ENCODE assay signal across 20 cellular contexts in genomic region chr3:15501126-15501525, GRCh38. TPM values are rescaled to one million over a fixed set of nuclear protein-coding genes. Genes with fewer than 3 reads are reported as not detected.
A peak's percentile ranks its signal among the peaks of the same experiment; 100 is the strongest.
DNase-seq lines count a peak whose midpoint lies in the region; ATAC-seq and TF ChIP-seq lines count a peak whose summit lies in the region.
"Had no signal": no experiment of that assay in that cellular context is flagged by ENCODE, and none has a peak within 500 bp of the region (broad histone marks: within the 10 kb centered on the region; RNA-seq: fewer than 3 reads in every experiment).

No MANE protein-coding gene starts in this region.

- H3K9me3 ChIP-seq in SK-N-SH: no peaks in the 10 kb centered on the region
- H3K9me3 ChIP-seq in T-helper 17 cell (ENCODE audit: control insufficient read depth, low read length, poor library complexity, severe bottlenecking): no peaks in the 10 kb centered on the region
- H3K9me3 ChIP-seq: SJCRH30 had no signal

- TF ChIP-seq EP300 in SK-N-SH (IDR thresholded peaks at IDR 0.05; ENCODE audit: borderline replicate concordance in 1 of 2, low read depth in 1 of 2, low read length in 1 of 2): peak in 1 of 2 experiments; percentile 45; a peak in 1 of 4 replicates

- H4K20me1 ChIP-seq in SK-N-SH (ENCODE audit: insufficient read depth): no peaks in the 10 kb centered on the region

- no peaks in the 10 kb centered on the region for H3K9me2 ChIP-seq in SK-N-SH

- H3K9me3 Mint-ChIP-seq in natural killer cell: no peaks in the 10 kb centered on the region
- H3K9me3 Mint-ChIP-seq: CD4-positive, CD25-positive, alpha-beta regulatory T cell had no signal

- H3F3A ChIP-seq in SK-N-SH (replicated peaks; ENCODE audit: insufficient read depth): no peaks in the 10 kb centered on the region

- no peak overlapping the region for H2AFZ ChIP-seq in SK-N-SH (ENCODE audit: low read depth)

- H3K36me3 ChIP-seq in SK-N-SH (replicated peaks in 1 of 2; ENCODE audit: control insufficient read depth in 1 of 2, insufficient read depth in 2 of 2, low read length in 1 of 2): no peaks in the 10 kb centered on the region
- H3K36me3 ChIP-seq: SJCRH30 had no signal

- H3K4me1 Mint-ChIP-seq in T-helper 17 cell (peaks cover 18% of the 10 kb centered on the region), natural killer cell (peaks cover 58 to 76% of the 10 kb centered on the region in 2 donors)

- H3K4me2 ChIP-seq in SK-N-SH: no peak overlapping the region

- H3K9ac ChIP-seq in SK-N-SH: no peak overlapping the region

- no peak overlapping the region for H3K4me3 Mint-ChIP-seq in T-helper 17 cell
- H3K4me3 Mint-ChIP-seq in natural killer cell: peak overlapping the region; percentile 75
- H3K4me3 Mint-ChIP-seq: activated CD8-positive, alpha-beta memory T cell treated with anti-CD3 and anti-CD28 coated beads, Interleukin-2, amount 10 ng/mL, durations not matched to agents 7 days and 5 days; CD4-positive, CD25-positive, alpha-beta regulatory T cell had no signal

- H3K4me3 ChIP-seq in SK-N-SH (ENCODE audit: low read depth in 2 of 2, low read length in 1 of 2): no peak overlapping the region
- H3K4me3 ChIP-seq: SJCRH30 had no signal

- TF ChIP-seq CTCF in SK-N-SH (IDR thresholded peaks at IDR 0.05) (no peak), natural killer cell (IDR thresholded peaks at IDR 0.05) (no peak)

- H3K4me1 ChIP-seq in SK-N-SH (ENCODE audit: control insufficient read depth in 1 of 2, insufficient read depth in 2 of 2, low read depth in 1 of 2, low read length in 1 of 2): peaks cover 0 to 28% of the 10 kb centered on the region in 2 experiments; a peak in 1 of 4 replicates

- CTCF ChIA-PET in SK-N-SH (lab: Yijun Ruan, JAX): interaction anchor here (0.8 to 1.4 kb wide), 3 partner anchors 19 to 56 kb away, joined by 3 to 4 read pairs (median 3); no protein-coding TSS in a partner anchor

- H3K36me3 Mint-ChIP-seq in T-helper 17 cell (ENCODE audit: low read depth) (no peaks in the 10 kb centered on the region), natural killer cell (no peaks in the 10 kb centered on the region)
- H3K36me3 Mint-ChIP-seq: activated CD8-positive, alpha-beta memory T cell treated with anti-CD3 and anti-CD28 coated beads, Interleukin-2, amount 10 ng/mL, durations not matched to agents 7 days and 5 days; CD4-positive, CD25-positive, alpha-beta regulatory T cell had no signal

- H3K27ac ChIP-seq in SK-N-SH (ENCODE audit: low read depth in 2 of 2, low read length in 1 of 2): peak overlapping the region in 1 of 2 experiments; percentile 17; a peak in 1 of 4 replicates
- H3K27ac ChIP-seq: SJCRH30 had no signal

- H3K27me3 ChIP-seq in SK-N-SH (ENCODE audit: insufficient read depth): no peaks in the 10 kb centered on the region
- H3K27me3 ChIP-seq: SJCRH30 had no signal

- no peaks in the 10 kb centered on the region for H3K27me3 Mint-ChIP-seq in T-helper 17 cell
- H3K27me3 Mint-ChIP-seq in natural killer cell (ENCODE audit: low read depth in 2 of 2): no peaks in the 10 kb centered on the region
- H3K27me3 Mint-ChIP-seq: activated CD8-positive, alpha-beta memory T cell treated with anti-CD3 and anti-CD28 coated beads, Interleukin-2, amount 10 ng/mL, durations not matched to agents 7 days and 5 days; CD4-positive, CD25-positive, alpha-beta regulatory T cell had no signal

- WGBS in SK-N-SH (ENCODE audit: low lambda C conversion rate): 81% methylated on average over 3 of the region's 4 CpGs

- intact Hi-C loops in natural killer cell (cut with micrococcal nuclease): loop anchor here (10.0 kb wide), 1 partner anchor 54 kb away; no protein-coding TSS in a partner anchor

- H3K27ac Mint-ChIP-seq in T-helper 17 cell (peak overlapping the region; percentile 76), natural killer cell (peak overlapping the region; percentile 84 to 87)

- no peak for TF ChIP-seq RAD21 in SK-N-SH (IDR thresholded peaks at IDR 0.05; ENCODE audit: low read length)

- POLR2A ChIA-PET in SK-N-SH (lab: Yijun Ruan, JAX): interaction anchor here (1.0 kb wide), 1 partner anchor 40 kb away, joined by 3 read pairs; no protein-coding TSS in a partner anchor

- ATAC-seq in SK-N-SH treated with all-trans-retinoic acid at 6 μM for 48 hours: no peak
- ATAC-seq in T-helper 17 cell: no peak
- ATAC-seq in natural killer cell: no peak
- no peak for ATAC-seq in HG03520 (IDR thresholded peaks at IDR 0.05; ENCODE audit: unreplicated experiment)
- ATAC-seq: HCT116, left lobe of liver, sciatic nerve had no signal

- H3K79me2 ChIP-seq in SK-N-SH (ENCODE audit: insufficient read depth): no peaks in the 10 kb centered on the region

- DNase-seq in SK-N-SH (peak; percentile 42), NCI-H1694 treated with DMSO at 0.1 percent for 48 hours (lab: John Stamatoyannopoulos, UW) (peak; percentile 35), T-helper 17 cell (no peak), natural killer cell (no peak), iPS-NIHi11 (ENCODE audit: low spot score) (no peak), AML-193 (lab: John Stamatoyannopoulos, UW) (no peak)
- DNase-seq: activated CD4-positive, alpha-beta T cell treated with anti-CD3 and anti-CD28 coated beads for 1 hour; activated CD8-positive, alpha-beta memory T cell treated with anti-CD3 and anti-CD28 coated beads, Interleukin-2, amount 10 ng/mL, durations not matched to agents 7 days and 5 days; CD4-positive, CD25-positive, alpha-beta regulatory T cell; DND-41; NCI-H1436 treated with DMSO at 0.1 percent for 48 hours; occipital lobe; stimulated activated CD4-positive, alpha-beta T cell treated with anti-CD3 and anti-CD28 coated beads, Interleukin-1b, Interleukin-23, amount 100 ng/mL, for 48 hours; T1000 had no signal

TF ChIP-seq in SK-N-SH, 30 proteins besides CTCF, POLR2A, EP300 and RAD21:
- TF ChIP-seq PBX3 (IDR thresholded peaks at IDR 0.05): no peak
- no peak for TF ChIP-seq YY1 (IDR thresholded peaks at IDR 0.05; ENCODE audit: low read depth)
- TF ChIP-seq ZBTB33 (IDR thresholded peaks at IDR 0.05; ENCODE audit: borderline replicate concordance, low read depth): no peak
- TF ChIP-seq FOSL2 (IDR thresholded peaks at IDR 0.05; ENCODE audit: borderline replicate concordance, low read depth): no peak

TF ChIP-seq in SK-N-SH treated with all-trans-retinoic acid at 6 μM for 48 hours, 23 proteins besides CTCF, POLR2A, EP300 and RAD21 (continues in another document):
- TF ChIP-seq ZC3H10 (CRISPR knock-in tag; IDR thresholded peaks at IDR 0.05) (no peak), GLIS3 (CRISPR knock-in tag; IDR thresholded peaks at IDR 0.05) (no peak), ARNTL (CRISPR knock-in tag; IDR thresholded peaks at IDR 0.05; ENCODE audit: borderline replicate concordance, low read depth) (no peak)
- TF ChIP-seq, protein P1, sequence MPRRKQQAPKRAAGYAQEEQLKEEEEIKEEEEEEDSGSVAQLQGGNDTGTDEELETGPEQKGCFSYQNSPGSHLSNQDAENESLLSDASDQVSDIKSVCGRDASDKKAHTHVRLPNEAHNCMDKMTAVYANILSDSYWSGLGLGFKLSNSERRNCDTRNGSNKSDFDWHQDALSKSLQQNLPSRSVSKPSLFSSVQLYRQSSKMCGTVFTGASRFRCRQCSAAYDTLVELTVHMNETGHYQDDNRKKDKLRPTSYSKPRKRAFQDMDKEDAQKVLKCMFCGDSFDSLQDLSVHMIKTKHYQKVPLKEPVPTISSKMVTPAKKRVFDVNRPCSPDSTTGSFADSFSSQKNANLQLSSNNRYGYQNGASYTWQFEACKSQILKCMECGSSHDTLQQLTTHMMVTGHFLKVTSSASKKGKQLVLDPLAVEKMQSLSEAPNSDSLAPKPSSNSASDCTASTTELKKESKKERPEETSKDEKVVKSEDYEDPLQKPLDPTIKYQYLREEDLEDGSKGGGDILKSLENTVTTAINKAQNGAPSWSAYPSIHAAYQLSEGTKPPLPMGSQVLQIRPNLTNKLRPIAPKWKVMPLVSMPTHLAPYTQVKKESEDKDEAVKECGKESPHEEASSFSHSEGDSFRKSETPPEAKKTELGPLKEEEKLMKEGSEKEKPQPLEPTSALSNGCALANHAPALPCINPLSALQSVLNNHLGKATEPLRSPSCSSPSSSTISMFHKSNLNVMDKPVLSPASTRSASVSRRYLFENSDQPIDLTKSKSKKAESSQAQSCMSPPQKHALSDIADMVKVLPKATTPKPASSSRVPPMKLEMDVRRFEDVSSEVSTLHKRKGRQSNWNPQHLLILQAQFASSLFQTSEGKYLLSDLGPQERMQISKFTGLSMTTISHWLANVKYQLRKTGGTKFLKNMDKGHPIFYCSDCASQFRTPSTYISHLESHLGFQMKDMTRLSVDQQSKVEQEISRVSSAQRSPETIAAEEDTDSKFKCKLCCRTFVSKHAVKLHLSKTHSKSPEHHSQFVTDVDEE (CRISPR knock-in tag; IDR thresholded peaks at IDR 0.05): no peak
- TF ChIP-seq, protein P2, sequence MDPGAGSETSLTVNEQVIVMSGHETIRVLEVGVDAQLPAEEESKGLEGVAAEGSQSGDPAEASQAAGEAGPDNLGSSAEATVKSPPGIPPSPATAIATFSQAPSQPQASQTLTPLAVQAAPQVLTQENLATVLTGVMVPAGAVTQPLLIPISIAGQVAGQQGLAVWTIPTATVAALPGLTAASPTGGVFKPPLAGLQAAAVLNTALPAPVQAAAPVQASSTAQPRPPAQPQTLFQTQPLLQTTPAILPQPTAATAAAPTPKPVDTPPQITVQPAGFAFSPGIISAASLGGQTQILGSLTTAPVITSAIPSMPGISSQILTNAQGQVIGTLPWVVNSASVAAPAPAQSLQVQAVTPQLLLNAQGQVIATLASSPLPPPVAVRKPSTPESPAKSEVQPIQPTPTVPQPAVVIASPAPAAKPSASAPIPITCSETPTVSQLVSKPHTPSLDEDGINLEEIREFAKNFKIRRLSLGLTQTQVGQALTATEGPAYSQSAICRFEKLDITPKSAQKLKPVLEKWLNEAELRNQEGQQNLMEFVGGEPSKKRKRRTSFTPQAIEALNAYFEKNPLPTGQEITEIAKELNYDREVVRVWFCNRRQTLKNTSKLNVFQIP (CRISPR knock-in tag; IDR thresholded peaks at IDR 0.05; ENCODE audit: borderline replicate concordance, low read depth): no peak

RNA-seq across cellular contexts. Expression of gene COLQ, which starts 20.4 kb away (rescaled TPM):
- 1.5 and 1.9 TPM in 2 replicates for polyA plus RNA-seq in SK-N-SH (2012; rRNA removed)
- 0.37 and 0.87 TPM in 2 replicates for polyA plus RNA-seq in SK-N-SH (2012; cell fraction: cytosol; rRNA removed)
- 10.7 and 12.8 TPM in 2 replicates for polyA plus RNA-seq in SK-N-SH (2012; cell fraction: nucleus; rRNA removed)
- 10 to 100 TPM; 10.8 to 11.1 TPM for total RNA-seq in T-helper 17 cell
- total RNA-seq in natural killer cell: 10 to 100 TPM; 37.7 to 60.7 (median 55.8) TPM

Comparison
In these comparisons a context has a peak if more than half of its experiments do, and no peak if none do; other contexts are left out.
1. DNase-seq: peak in SK-N-SH (single experiment) and NCI-H1694 treated with DMSO at 0.1 percent for 48 hours (single experiment); none in T-helper 17 cell (0 of 3), natural killer cell (single experiment), iPS-NIHi11 (single experiment) and AML-193 (0 of 2).